Comparison of ENCODE assay signal across 8 cellular contexts in genomic region chr2:112541315-112542122, GRCh38. TPM values are rescaled to one million over a fixed set of nuclear protein-coding genes. Genes with fewer than 3 reads are reported as not detected.
A peak's percentile ranks its signal among the peaks of the same experiment; 100 is the strongest.
DNase-seq lines count a peak whose midpoint lies in the region; ATAC-seq, FAIRE-seq and TF ChIP-seq lines count a peak whose summit lies in the region.

No MANE protein-coding gene starts in this region.

- H3K36me3 ChIP-seq in rectal smooth muscle tissue (ENCODE audit: control insufficient read depth, insufficient read depth, low read length): no peaks in the 10 kb centered on the region

- H3K27me3 ChIP-seq in rectal smooth muscle tissue (ENCODE audit: control insufficient read depth, insufficient read depth, low read length): no peaks in the 10 kb centered on the region

- H3K36me3 Mint-ChIP-seq in activated naive CD4-positive, alpha-beta T cell treated with anti-CD3 and anti-CD28 coated beads, Interleukin-2, amount 10 ng/mL, durations not matched to agents 7 days and 5 days: peaks cover 2% of the 10 kb centered on the region

- H3K4me1 ChIP-seq in rectal smooth muscle tissue (ENCODE audit: control insufficient read depth, insufficient read depth, low read length): peaks cover 8% of the 10 kb centered on the region

- no peak for TF ChIP-seq CTCF in GM20000 (IDR thresholded peaks at IDR 0.05; ENCODE audit: extremely low read depth, missing control alignments)

- H3K27ac Mint-ChIP-seq in activated naive CD4-positive, alpha-beta T cell treated with anti-CD3 and anti-CD28 coated beads, Interleukin-2, amount 10 ng/mL, durations not matched to agents 7 days and 5 days: no peak overlapping the region

- no peak overlapping the region for H3K4me3 Mint-ChIP-seq in activated naive CD4-positive, alpha-beta T cell treated with anti-CD3 and anti-CD28 coated beads, Interleukin-2, amount 10 ng/mL, durations not matched to agents 7 days and 5 days

- intact Hi-C loops in left ventricle myocardium superior (cut with micrococcal nuclease): no loop called here

- H3K4me3 ChIP-seq in rectal smooth muscle tissue (ENCODE audit: low read length): peak overlapping the region; percentile 92

- H3K9ac ChIP-seq in rectal smooth muscle tissue (ENCODE audit: low read length): peak overlapping the region; percentile 59

- peak; percentile 75 for DNase-seq in DMS 273 treated with DMSO at 0.1 percent for 48 hours (lab: John Stamatoyannopoulos, UW)
- peak; percentile 73 for DNase-seq in GM20000 (ENCODE audit: low spot score)
- peak; percentile 77 for DNase-seq in HK-2 (ENCODE audit: unreplicated experiment)
- peak; percentile 22 for DNase-seq in RCC 7860 (ENCODE audit: low spot score)
- peak; percentile 81 for DNase-seq in activated naive CD4-positive, alpha-beta T cell treated with anti-CD3 and anti-CD28 coated beads, Interleukin-2, amount 10 ng/mL, durations not matched to agents 7 days and 5 days
- peak; percentile 71 for DNase-seq in left ventricle myocardium superior
- no peak for DNase-seq in effector CD4-positive, alpha-beta T cell

- no peaks in the 10 kb centered on the region for H3K9me3 Mint-ChIP-seq in activated naive CD4-positive, alpha-beta T cell treated with anti-CD3 and anti-CD28 coated beads, Interleukin-2, amount 10 ng/mL, durations not matched to agents 7 days and 5 days

- no peak for FAIRE-seq in RCC 7860 (lab: Jason Lieb, UNC)

- CTCF ChIA-PET in activated naive CD4-positive, alpha-beta T cell treated with anti-CD3 and anti-CD28 coated beads, Interleukin-2, amount 10 ng/mL, durations not matched to agents 7 days and 5 days (lab: Charles Lee): interaction anchor here (0.6 to 1.2 kb wide), 2 partner anchors 10 to 21 kb away, joined by 3 read pairs; no protein-coding TSS in a partner anchor

- peak overlapping the region; percentile 92 for H3K27ac ChIP-seq in rectal smooth muscle tissue (ENCODE audit: low read depth, low read length)

- peak; percentile 86 for ATAC-seq in left ventricle myocardium superior

- peaks cover 20% of the 10 kb centered on the region for H3K4me1 Mint-ChIP-seq in activated naive CD4-positive, alpha-beta T cell treated with anti-CD3 and anti-CD28 coated beads, Interleukin-2, amount 10 ng/mL, durations not matched to agents 7 days and 5 days

- peaks cover 4% of the 10 kb centered on the region for H3K27me3 Mint-ChIP-seq in activated naive CD4-positive, alpha-beta T cell treated with anti-CD3 and anti-CD28 coated beads, Interleukin-2, amount 10 ng/mL, durations not matched to agents 7 days and 5 days

RNA-seq across cellular contexts. Expression of gene POLR1B, which starts 0.7 kb away (rescaled TPM):
- 12.2 TPM for total RNA-seq in left ventricle myocardium superior

RNA-seq across cellular contexts. Expression of gene CHCHD5, which starts 42.9 kb away (rescaled TPM):
- total RNA-seq in left ventricle myocardium superior: 24.8 TPM

RNA-seq across cellular contexts. Expression of gene TTL, which starts 59.6 kb away (rescaled TPM):
- total RNA-seq in left ventricle myocardium superior: 44.3 TPM
